ENCODE assay signal across 13 cellular contexts in genomic region chr11:102368472-102368871, GRCh38. TPM values are rescaled to one million over a fixed set of nuclear protein-coding genes. Genes with fewer than 3 reads are reported as not detected.
DNase-seq lines count a peak whose midpoint lies in the region; ATAC-seq and TF ChIP-seq lines count a peak whose summit lies in the region.
"Had no signal": no experiment of that assay in that cellular context is flagged by ENCODE, and none has a peak within 500 bp of the region (broad histone marks: within the 10 kb centered on the region; RNA-seq: fewer than 3 reads in every experiment).

No MANE protein-coding gene starts in this region.

- no peak for DNase-seq in T-helper 17 cell
- DNase-seq in activated effector memory CD4-positive, alpha-beta T cell treated with Interleukin-2 at 50 U/mL for 16 hours: no peak
- DNase-seq in tibial artery: no peak
- DNase-seq in amygdala (lab: John Stamatoyannopoulos, UW): no peak
- no peak for DNase-seq in breast epithelium (ENCODE audit: low spot score in 2 of 2)
- DNase-seq: heart left ventricle; NCI-H510A; stimulated activated CD4-positive, alpha-beta T cell treated with anti-CD3 and anti-CD28 coated beads, Interleukin-4, amount 100 ng/mL, for 1 hour had no signal

- H3K36me3 ChIP-seq in tibial artery (peaks cover 48 to 54% (median 53%) of the 10 kb centered on the region in 3 donors), breast epithelium (peaks cover 1% of the 10 kb centered on the region)

- no peaks in the 10 kb centered on the region for H3K9me3 ChIP-seq in T-helper 17 cell (ENCODE audit: control insufficient read depth, low read length, poor library complexity, severe bottlenecking)
- no peaks in the 10 kb centered on the region for H3K9me3 ChIP-seq in tibial artery
- H3K9me3 ChIP-seq in breast epithelium: no peaks in the 10 kb centered on the region
- H3K9me3 ChIP-seq: heart left ventricle had no signal

- TF ChIP-seq CTCF in tibial artery (IDR thresholded peaks at IDR 0.05) (no peak), breast epithelium (IDR thresholded peaks at IDR 0.05) (no peak)

- H3K4me1 ChIP-seq in tibial artery (peaks cover 0 to 9% (median 4%) of the 10 kb centered on the region in 4 donors), breast epithelium (no peaks in the 10 kb centered on the region)

- intact Hi-C loops in tibial artery (cut with DNase I; ENCODE audit: low total_unique reads): no loop called here
- intact Hi-C loops in breast epithelium (cut with DNase I; ENCODE audit: low total_unique reads): no loop called here

- TF ChIP-seq POLR2A in breast epithelium (IDR thresholded peaks at IDR 0.05): no peak

- peaks cover 31% of the 10 kb centered on the region for H3K4me1 Mint-ChIP-seq in T-helper 17 cell

- no peaks in the 10 kb centered on the region for H3K27me3 Mint-ChIP-seq in T-helper 17 cell

- peak overlapping the region; percentile 86 for H3K27ac Mint-ChIP-seq in T-helper 17 cell

- H3K36me3 Mint-ChIP-seq in T-helper 17 cell (ENCODE audit: low read depth): peaks cover 21% of the 10 kb centered on the region

- no peaks in the 10 kb centered on the region for H3K27me3 ChIP-seq in tibial artery
- no peaks in the 10 kb centered on the region for H3K27me3 ChIP-seq in breast epithelium
- H3K27me3 ChIP-seq: cardiac muscle cell, heart left ventricle had no signal

- peak; percentile 100 for ATAC-seq in GM18498 (IDR thresholded peaks at IDR 0.05; ENCODE audit: unreplicated experiment)
- ATAC-seq in GM19452 (IDR thresholded peaks at IDR 0.05; ENCODE audit: unreplicated experiment): peak; percentile 100
- peak; percentile 100 for ATAC-seq in HG03039 (IDR thresholded peaks at IDR 0.05; ENCODE audit: unreplicated experiment)
- ATAC-seq in T-helper 17 cell: no peak
- ATAC-seq: heart left ventricle had no signal

- H3K4me3 Mint-ChIP-seq in T-helper 17 cell: no peak overlapping the region

- no peak overlapping the region for H3K4me3 ChIP-seq in tibial artery
- no peak overlapping the region for H3K4me3 ChIP-seq in breast epithelium
- H3K4me3 ChIP-seq: cardiac muscle cell, heart left ventricle had no signal

- no peak overlapping the region for H3K27ac ChIP-seq in tibial artery
- H3K27ac ChIP-seq in breast epithelium: no peak overlapping the region
- H3K27ac ChIP-seq: cardiac muscle cell, heart left ventricle, HL-60 had no signal

RNA-seq across cellular contexts. Expression of gene BIRC2, which starts 21.5 kb away (rescaled TPM):
- total RNA-seq in T-helper 17 cell (10 to 100 TPM; 76.6 to 77.9 TPM), breast epithelium (10 to 100 TPM; 45.6 to 95.7 (median 48.5) TPM)

RNA-seq across cellular contexts. Expression of gene BIRC3, which starts 51.2 kb away (rescaled TPM):
- total RNA-seq in T-helper 17 cell (100 to 1,000 TPM; 117 to 139 TPM), breast epithelium (10 to 100 TPM in 2 of 3 donors, 1 to 10 TPM in 1; 2.6 to 30.0 (median 10.8) TPM)
